Comparison of ENCODE assay signal across 8 cellular contexts in the genomic region with DNA sequence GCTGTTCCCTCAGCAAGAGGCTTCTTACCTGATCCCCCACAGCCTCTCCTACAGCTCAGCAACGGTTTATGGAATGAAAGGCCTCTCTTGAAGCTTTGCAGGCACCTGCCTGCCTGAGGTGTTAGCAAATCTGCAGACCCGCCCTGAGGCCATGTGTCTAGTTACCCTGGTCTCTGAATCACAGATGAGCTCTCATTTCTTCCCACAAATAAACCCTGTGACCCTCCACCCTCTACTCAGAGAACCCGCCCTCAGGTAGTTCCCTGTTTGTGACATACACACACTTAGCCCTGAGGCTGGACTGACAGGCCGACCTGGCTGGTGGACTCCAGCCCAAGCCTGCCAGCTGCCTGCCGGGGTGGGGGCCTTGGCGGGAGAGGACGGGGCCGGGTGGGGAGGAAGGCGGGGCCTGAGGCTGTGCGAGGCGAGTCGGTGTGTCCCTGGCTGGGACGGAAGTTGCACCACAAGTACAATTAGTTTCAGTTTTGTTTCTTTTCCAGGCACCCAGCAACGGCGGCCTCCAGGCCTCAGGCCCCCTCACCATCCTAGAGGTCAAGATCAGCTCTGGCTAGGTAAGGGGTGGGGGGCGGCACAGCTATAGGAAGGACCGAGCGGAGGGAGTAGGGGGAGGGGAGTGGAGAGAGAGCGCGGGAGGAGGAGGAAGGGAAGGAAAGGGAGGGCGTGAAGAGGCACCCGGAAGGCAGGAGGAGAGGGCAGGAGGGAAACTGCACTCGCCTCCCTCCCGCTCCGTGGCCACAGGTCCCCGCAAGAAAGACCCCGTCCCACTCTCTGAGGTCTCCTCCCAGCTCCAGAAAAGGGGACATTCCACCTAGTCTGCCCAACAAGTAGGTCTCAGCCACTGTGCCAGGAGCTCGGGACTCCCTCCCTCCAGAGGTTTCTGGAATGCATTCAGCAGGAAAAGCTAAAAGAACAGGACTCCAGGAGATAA. TPM values are rescaled to one million over a fixed set of nuclear protein-coding genes. Genes with fewer than 3 reads are reported as not detected.
A peak's percentile ranks its signal among the peaks of the same experiment; 100 is the strongest.
DNase-seq lines count a peak whose midpoint lies in the region; ATAC-seq and TF ChIP-seq lines count a peak whose summit lies in the region.

A gene with protein sequence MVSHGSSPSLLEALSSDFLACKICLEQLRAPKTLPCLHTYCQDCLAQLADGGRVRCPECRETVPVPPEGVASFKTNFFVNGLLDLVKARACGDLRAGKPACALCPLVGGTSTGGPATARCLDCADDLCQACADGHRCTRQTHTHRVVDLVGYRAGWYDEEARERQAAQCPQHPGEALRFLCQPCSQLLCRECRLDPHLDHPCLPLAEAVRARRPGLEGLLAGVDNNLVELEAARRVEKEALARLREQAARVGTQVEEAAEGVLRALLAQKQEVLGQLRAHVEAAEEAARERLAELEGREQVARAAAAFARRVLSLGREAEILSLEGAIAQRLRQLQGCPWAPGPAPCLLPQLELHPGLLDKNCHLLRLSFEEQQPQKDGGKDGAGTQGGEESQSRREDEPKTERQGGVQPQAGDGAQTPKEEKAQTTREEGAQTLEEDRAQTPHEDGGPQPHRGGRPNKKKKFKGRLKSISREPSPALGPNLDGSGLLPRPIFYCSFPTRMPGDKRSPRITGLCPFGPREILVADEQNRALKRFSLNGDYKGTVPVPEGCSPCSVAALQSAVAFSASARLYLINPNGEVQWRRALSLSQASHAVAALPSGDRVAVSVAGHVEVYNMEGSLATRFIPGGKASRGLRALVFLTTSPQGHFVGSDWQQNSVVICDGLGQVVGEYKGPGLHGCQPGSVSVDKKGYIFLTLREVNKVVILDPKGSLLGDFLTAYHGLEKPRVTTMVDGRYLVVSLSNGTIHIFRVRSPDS (plus strand): TSS at position 482 of the 949 bp plus-strand sequence. CDS start 1,832 bp downstream, outside the sequence.

- peak within 1 kb of the TSS; percentile 90 for H2BK12ac ChIP-seq in neuronal stem cell (ENCODE audit: low read length)

- H3K4me3 Mint-ChIP-seq in Calu3 (ENCODE audit: low read depth, unreplicated experiment) = peak within 1 kb of the TSS; percentile 76
- peak within 1 kb of the TSS; percentile 62 to 99 (median 98) for H3K4me3 Mint-ChIP-seq in IgD-negative memory B cell

- TF ChIP-seq POLR2A in Raji (IDR thresholded peaks at IDR 0.05; ENCODE audit: insufficient read depth, low read depth, low read length) = peak; percentile 87

- H3K4me1 Mint-ChIP-seq in Calu3 (ENCODE audit: low read depth, unreplicated experiment) = peaks cover 11% of the 10 kb centered on the region
- H3K4me1 Mint-ChIP-seq in IgD-negative memory B cell = peaks cover 5 to 14% (median 9%) of the 10 kb centered on the region in 3 donors

- H4K91ac ChIP-seq in neuronal stem cell (ENCODE audit: low read depth, low read length, poor library complexity) = no peak within 1 kb of the TSS

- H2BK5ac ChIP-seq in neuronal stem cell (ENCODE audit: low read length) = peak within 1 kb of the TSS; percentile 77

- BruUV-seq in Calu3 (replicated peaks; lab: Mats Ljungman, UMichigan) = no TSS peak

- H2AK5ac ChIP-seq in neuronal stem cell (ENCODE audit: low read depth, low read length) = peak within 1 kb of the TSS; percentile 40

- H3K9me3 Mint-ChIP-seq in Calu3 (ENCODE audit: low read depth, unreplicated experiment) = no peaks in the 10 kb centered on the region
- no peaks in the 10 kb centered on the region for H3K9me3 Mint-ChIP-seq in IgD-negative memory B cell

- no peaks in the 10 kb centered on the region for H3K9me3 ChIP-seq in neuronal stem cell (replicated peaks in 1 of 2; ENCODE audit: control insufficient read depth in 2 of 2, insufficient read depth in 1 of 2, low read depth in 1 of 2, low read length in 2 of 2)
- H3K9me3 ChIP-seq in subcutaneous abdominal adipose tissue (ENCODE audit: control insufficient read depth in 5 of 5, low read length in 5 of 5) = no peaks in the 10 kb centered on the region

- WGBS in neuronal stem cell (ENCODE audit: extremely low coverage in 2 of 2, insufficient read length in 2 of 2, insufficient replicate concordance in 1 of 2), 2 donors = no CpG with 5 or more reads among the region's 28 CpGs

- CTCF ChIA-PET in Calu3 (lab: Charles Lee) = interaction anchor here (0.7 to 1.6 kb wide), 5 partner anchors 10 to 233 kb away, joined by 3 to 7 read pairs (median 3); a partner anchor contains a TSS

- H3K23ac ChIP-seq in neuronal stem cell (ENCODE audit: low read depth, low read length, poor library complexity) = peak within 1 kb of the TSS; percentile 43

- H3K14ac ChIP-seq in neuronal stem cell (ENCODE audit: low read length) = no peak within 1 kb of the TSS

- peaks cover 2% of the 10 kb centered on the region for H3K79me1 ChIP-seq in neuronal stem cell (ENCODE audit: low read depth, low read length)

- H3K18ac ChIP-seq in neuronal stem cell (ENCODE audit: low read length) = peak within 1 kb of the TSS; percentile 97

- DNase-seq in Calu3 = peak; percentile 85
- peak; percentile 91 for DNase-seq in activated effector memory CD4-positive, alpha-beta T cell treated with anti-CD3 and anti-CD28 coated beads, Interleukin-2, amount 50 U/mL, for 16 hours
- DNase-seq in foreskin fibroblast = peak; percentile 66 to 88
- no peak for DNase-seq in neuronal stem cell (ENCODE audit: low spot score)

- H3K27ac Mint-ChIP-seq in Calu3 (ENCODE audit: unreplicated experiment) (peak within 1 kb of the TSS; percentile 32), IgD-negative memory B cell (peak within 1 kb of the TSS; percentile 21 to 99 (median 97))

- peak within 1 kb of the TSS; percentile 67 to 73 for H3K4me3 ChIP-seq in foreskin fibroblast (ENCODE audit: low read depth in 1 of 2, low read length in 2 of 2)
- peak within 1 kb of the TSS; percentile 60 to 78 for H3K4me3 ChIP-seq in neuronal stem cell (ENCODE audit: low read length in 2 of 2)
- H3K4me3 ChIP-seq in subcutaneous abdominal adipose tissue (ENCODE audit: low read depth in 1 of 5, low read length in 5 of 5) = peak within 1 kb of the TSS; percentile 78 to 98 (median 97)

- H3K4me2 ChIP-seq in neuronal stem cell (ENCODE audit: insufficient read depth, low read length, poor library complexity, severe bottlenecking) = peak within 1 kb of the TSS; percentile 71

- no peak within 1 kb of the TSS for H3K4ac ChIP-seq in neuronal stem cell (ENCODE audit: low read length)

- TF ChIP-seq CTCF in Calu3 (IDR thresholded peaks at IDR 0.05; ENCODE audit: unreplicated experiment) (no peak), foreskin fibroblast (IDR thresholded peaks at IDR 0.05; ENCODE audit: low read depth, low read length) (no peak)

- H3K36me3 Mint-ChIP-seq in Calu3 (ENCODE audit: insufficient read depth, unreplicated experiment) (peaks cover 41% of the 10 kb centered on the region), IgD-negative memory B cell (no peaks in the 10 kb centered on the region)

- peak within 1 kb of the TSS; percentile 83 for H2BK120ac ChIP-seq in neuronal stem cell (ENCODE audit: low read depth, low read length)

- H2BK15ac ChIP-seq in neuronal stem cell (ENCODE audit: low read length) = peak within 1 kb of the TSS; percentile 73

- H3K27me3 ChIP-seq in neuronal stem cell (ENCODE audit: control insufficient read depth in 3 of 3, insufficient read depth in 3 of 3, low read depth in 1 of 3, low read length in 3 of 3) (no peaks in the 10 kb centered on the region), subcutaneous abdominal adipose tissue (ENCODE audit: control insufficient read depth in 5 of 5, insufficient read depth in 4 of 5, low read length in 5 of 5) (no peaks in the 10 kb centered on the region)

- no peak within 1 kb of the TSS for H4K8ac ChIP-seq in neuronal stem cell (ENCODE audit: low read depth, low read length)

- peak within 1 kb of the TSS; percentile 91 for H3K9ac ChIP-seq in neuronal stem cell (ENCODE audit: low read depth, low read length, poor library complexity)
- H3K9ac ChIP-seq in subcutaneous abdominal adipose tissue (ENCODE audit: low read length in 5 of 5) = peak within 1 kb of the TSS; percentile 80 to 99 (median 96)

- intact Hi-C loops in Calu3 (cut with micrococcal nuclease; ENCODE audit: unreplicated experiment) = no loop called here

- H3K27ac ChIP-seq in neuronal stem cell (replicated peaks; ENCODE audit: low read length) (no peak within 1 kb of the TSS), subcutaneous abdominal adipose tissue (ENCODE audit: low read depth, low read length) (peak within 1 kb of the TSS; percentile 99)

- no peaks in the 10 kb centered on the region for H3K27me3 Mint-ChIP-seq in Calu3 (ENCODE audit: unreplicated experiment)
- no peaks in the 10 kb centered on the region for H3K27me3 Mint-ChIP-seq in IgD-negative memory B cell

- ATAC-seq in GM21515 (IDR thresholded peaks at IDR 0.05; ENCODE audit: unreplicated experiment) = peak; percentile 77

- H3K36me3 ChIP-seq in neuronal stem cell (replicated peaks in 1 of 2; ENCODE audit: control insufficient read depth in 2 of 2, insufficient read depth in 2 of 2, low read length in 2 of 2) = peaks cover 0 to 38% of the 10 kb centered on the region in 2 donors
- peaks cover 0 to 37% (median 28%) of the 10 kb centered on the region in 5 donors for H3K36me3 ChIP-seq in subcutaneous abdominal adipose tissue (ENCODE audit: control insufficient read depth in 5 of 5, insufficient read depth in 5 of 5, low read length in 5 of 5)

- H2AFZ ChIP-seq in neuronal stem cell (ENCODE audit: low read length) = peak within 1 kb of the TSS; percentile 95

- H3K4me1 ChIP-seq in neuronal stem cell (ENCODE audit: control insufficient read depth in 2 of 2, insufficient read depth in 1 of 2, low read depth in 1 of 2, low read length in 2 of 2) (peaks cover 2 to 4% of the 10 kb centered on the region in 2 donors), subcutaneous abdominal adipose tissue (ENCODE audit: control insufficient read depth in 5 of 5, insufficient read depth in 5 of 5, low read length in 5 of 5) (peaks cover 6 to 48% (median 34%) of the 10 kb centered on the region in 5 donors)

RNA-seq across cellular contexts. Expression of the gene that starts here (rescaled TPM):
- total RNA-seq in Calu3 (2022) = 44.5 and 62.6 TPM in 2 replicates
- polyA plus RNA-seq in IgD-negative memory B cell = 15.0 TPM
- 3.3 TPM for polyA plus RNA-seq in neuronal stem cell (2013, experiment 1 of 2)
- polyA plus RNA-seq in neuronal stem cell (2013, experiment 2 of 2) = 3.7 TPM
